In genomic region chrX:154379569-154379951, GRCh38 we compare ENCODE assay signal across 1 cellular context.
TF ChIP-seq lines count a peak whose summit lies in the region.

No MANE protein-coding gene starts in this region.

TF ChIP-seq in SK-N-SH, 30 proteins besides CTCF, POLR2A, EP300 and RAD21:
- no peak for TF ChIP-seq REST (IDR thresholded peaks at IDR 0.05; ENCODE audit: low read depth, low read length)
- no peak for TF ChIP-seq SMC3 (IDR thresholded peaks at IDR 0.05; ENCODE audit: low read depth, low read length)
- TF ChIP-seq MXI1 (IDR thresholded peaks at IDR 0.05; ENCODE audit: low read depth, low read length): no peak
- no peak for TF ChIP-seq RCOR1 (IDR thresholded peaks at IDR 0.05; ENCODE audit: low read length)
- TF ChIP-seq NRF1 (IDR thresholded peaks at IDR 0.05; ENCODE audit: low read depth, low read length): no peak
- no peak for TF ChIP-seq GABPA (IDR thresholded peaks at IDR 0.05; ENCODE audit: low read depth)
